ENCODE assay signal across 28 cellular contexts in the genomic region with DNA sequence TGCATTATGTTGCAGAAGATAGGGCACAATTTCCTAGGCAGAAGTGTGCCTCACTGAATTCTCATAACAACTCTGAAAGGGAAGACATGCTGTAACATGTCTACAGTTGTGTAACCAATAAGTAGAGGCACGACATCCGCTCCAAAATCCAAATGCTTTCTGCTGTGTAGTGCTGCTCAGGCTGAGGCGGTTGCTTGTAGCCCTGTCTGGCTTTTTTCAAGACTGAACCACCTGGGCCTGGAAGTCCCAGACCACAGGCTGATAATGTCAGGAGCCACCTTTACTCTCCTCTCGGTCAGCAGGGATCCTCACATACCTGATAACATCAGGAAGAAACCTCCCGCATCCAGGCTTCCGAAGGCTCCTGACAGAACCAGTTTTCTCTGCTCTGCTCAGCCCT. TPM values are rescaled to one million over a fixed set of nuclear protein-coding genes. Genes with fewer than 3 reads are reported as not detected.
DNase-seq lines count a peak whose midpoint lies in the region; ATAC-seq, FAIRE-seq and TF ChIP-seq lines count a peak whose summit lies in the region.
"Had no signal": no experiment of that assay in that cellular context is flagged by ENCODE, and none has a peak within 500 bp of the region (broad histone marks: within the 10 kb centered on the region; RNA-seq: fewer than 3 reads in every experiment).

No MANE protein-coding gene starts in this region.

- no peak overlapping the region for H3K18ac ChIP-seq in H1 (ENCODE audit: extremely low read depth, low read length)

- H3F3A ChIP-seq in neural progenitor cell (ENCODE audit: low read depth), result no peaks in the 10 kb centered on the region

- H3K4me3 ChIP-seq in Caco-2 (ENCODE audit: low read depth, low read length) (no peak overlapping the region), H1 (ENCODE audit: extremely low read depth in 1 of 4, insufficient read depth in 2 of 4, low read depth in 3 of 4, low read length in 4 of 4) (no peak overlapping the region), neural progenitor cell (no peak overlapping the region)
- H3K4me3 ChIP-seq: GM12878, HAP-1, lower lobe of right lung, upper lobe of right lung had no signal

- POLR2A ChIA-PET in Caco-2 (lab: Charles Lee) (no interaction called here), H1 (lab: Charles Lee; ENCODE audit: partially characterized antibody) (no interaction called here)

- H3K36me3 ChIP-seq in Caco-2 (ENCODE audit: control insufficient read depth, insufficient read depth, low read length) (no peaks in the 10 kb centered on the region), H1 (ENCODE audit: control insufficient read depth in 2 of 4, insufficient read depth in 4 of 4, low read length in 3 of 4) (no peaks in the 10 kb centered on the region), neural progenitor cell (no peaks in the 10 kb centered on the region)
- H3K36me3 ChIP-seq: HAP-1, lower lobe of right lung, neutrophil, upper lobe of right lung had no signal

- H3K4me1 ChIP-seq in Caco-2 (no peaks in the 10 kb centered on the region), H1 (replicated peaks in 1 of 4; ENCODE audit: control insufficient read depth in 3 of 4, insufficient read depth in 4 of 4, low read length in 3 of 4) (peaks cover 0 to 3% (median under 1%) of the 10 kb centered on the region in 4 experiments; a peak in 3 of 7 replicates), neural progenitor cell (peaks cover 28% of the 10 kb centered on the region)
- H3K4me1 ChIP-seq: HAP-1, lower lobe of right lung, upper lobe of right lung had no signal

- no peak for DNase-seq in Caco-2
- peak; percentile 50 for DNase-seq in NOMO-1 treated with dmso at 0.1 percent for 144 hours (lab: John Stamatoyannopoulos, UW; ENCODE audit: unreplicated experiment)
- DNase-seq in H1 (ENCODE audit: low read depth in 1 of 2, low spot score in 2 of 2), result no peak
- no peak for DNase-seq in neural progenitor cell (ENCODE audit: low spot score)
- no peak for DNase-seq in mesenteric fat pad (ENCODE audit: low spot score)
- no peak for DNase-seq in LoVo (ENCODE audit: low spot score)
- no peak for DNase-seq in midbrain (lab: John Stamatoyannopoulos, UW)
- DNase-seq: activated CD4-positive, alpha-beta T cell treated with anti-CD3 and anti-CD28 coated beads for 48 hours; activated naive CD4-positive, alpha-beta T cell treated with anti-CD3 and anti-CD28 coated beads for 36 hours; activated T-cell treated with anti-CD3 and anti-CD28 coated beads, Interleukin-2, amount 50 U/mL, for 4 hours; amygdala; cortex of kidney; glutamatergic neuron; kidney glomerular epithelial cell; lower lobe of right lung; NCI-H1092 treated with DMSO at 0.1 percent for 48 hours; NCI-H2081; SK-N-SH; small intestine; stimulated activated CD4-positive, alpha-beta T cell treated with anti-CD3 and anti-CD28 coated beads, Interleukin-2, amount 100 ng/mL, for 24 hours; upper lobe of right lung had no signal

- no peak overlapping the region for H2BK120ac ChIP-seq in H1 (replicated peaks; ENCODE audit: low read depth, low read length)

- H3K79me1 ChIP-seq in H1 (ENCODE audit: low read depth, low read length), result no peaks in the 10 kb centered on the region

- H3K27ac Mint-ChIP-seq in Caco-2 (ENCODE audit: unreplicated experiment) (peak overlapping the region; percentile 21), neural progenitor cell (no peak overlapping the region)
- H3K27ac Mint-ChIP-seq: activated naive CD4-positive, alpha-beta T cell treated with anti-CD3 and anti-CD28 coated beads for 36 hours had no signal

- H3K23me2 ChIP-seq in H1 (ENCODE audit: low read depth, low read length), result no peaks in the 10 kb centered on the region

- H3K9me3 Mint-ChIP-seq in Caco-2 (ENCODE audit: unreplicated experiment) (no peaks in the 10 kb centered on the region), neural progenitor cell (no peaks in the 10 kb centered on the region)
- H3K9me3 Mint-ChIP-seq: activated naive CD4-positive, alpha-beta T cell treated with anti-CD3 and anti-CD28 coated beads for 36 hours; activated T-cell treated with anti-CD3 and anti-CD28 coated beads, Interleukin-2, amount 50 U/mL, for 4 hours had no signal

- no peak overlapping the region for H3K23ac ChIP-seq in H1 (ENCODE audit: insufficient read length)

- no TSS peak for BruUV-seq in Caco-2 (replicated peaks; lab: Mats Ljungman, UMichigan)

- no peak overlapping the region for H2BK12ac ChIP-seq in H1 (ENCODE audit: low read depth, low read length)

- CTCF ChIA-PET in Caco-2 (lab: Charles Lee) (no interaction called here), H1 (lab: Charles Lee; ENCODE audit: partially characterized antibody) (interaction anchor here (0.7 to 5.5 kb wide), 4 partner anchors 12 to 52 kb away, joined by 3 to 41 read pairs (median 3); no protein-coding TSS in a partner anchor)

- no peak overlapping the region for H3K4ac ChIP-seq in H1 (replicated peaks; ENCODE audit: insufficient read length, low read depth, low read length)

- H4K5ac ChIP-seq in H1 (ENCODE audit: insufficient read length, low read depth, low read length), result no peak overlapping the region

- H3K4me1 Mint-ChIP-seq in Caco-2 (ENCODE audit: low read depth, unreplicated experiment) (no peaks in the 10 kb centered on the region), neural progenitor cell (peaks cover 14% of the 10 kb centered on the region)

- H3K79me2 ChIP-seq in H1 (ENCODE audit: control insufficient read depth in 1 of 2, insufficient read depth in 2 of 2, low read length in 2 of 2), result no peaks in the 10 kb centered on the region
- H3K79me2 ChIP-seq in neural progenitor cell (ENCODE audit: low read depth), result no peaks in the 10 kb centered on the region

- H3K9me3 ChIP-seq in Caco-2 (no peaks in the 10 kb centered on the region), H1 (ENCODE audit: insufficient read depth in 2 of 2, low read depth in 1 of 2, low read length in 1 of 2) (no peaks in the 10 kb centered on the region), neural progenitor cell (ENCODE audit: low read depth) (no peaks in the 10 kb centered on the region)
- H3K9me3 ChIP-seq: HAP-1, lower lobe of right lung, neutrophil, SK-N-SH, upper lobe of right lung had no signal

- no peak for TF ChIP-seq POLR2A in H1 (IDR thresholded peaks at IDR 0.05; ENCODE audit: control extremely low read depth in 1 of 2, low read depth in 2 of 2, low read length in 2 of 2)

- no peak for TF ChIP-seq RAD21 in H1 (IDR thresholded peaks at IDR 0.05 in 1 of 2, conservative IDR thresholded peaks at IDR 0.05 in 1 of 2; ENCODE audit: low read depth in 2 of 2, low read length in 2 of 2)

- H3K9ac ChIP-seq in H1 (replicated peaks in 1 of 4; ENCODE audit: extremely low read depth in 1 of 4, low read depth in 3 of 4, low read length in 3 of 4), result no peak overlapping the region
- no peak overlapping the region for H3K9ac ChIP-seq in neural progenitor cell
- H3K9ac ChIP-seq: SK-N-SH had no signal

- H2BK20ac ChIP-seq in H1 (ENCODE audit: low read length), result no peak overlapping the region

- TF ChIP-seq EP300 in H1 (IDR thresholded peaks at IDR 0.05; ENCODE audit: borderline replicate concordance in 1 of 2, low read depth in 2 of 2, low read length in 2 of 2), result no peak

- no peak overlapping the region for H3K27ac ChIP-seq in H1 (ENCODE audit: low read depth, low read length)
- no peak overlapping the region for H3K27ac ChIP-seq in neural progenitor cell
- H3K27ac ChIP-seq: lower lobe of right lung, neutrophil, upper lobe of right lung had no signal

- no peak overlapping the region for H4K91ac ChIP-seq in H1 (replicated peaks; ENCODE audit: insufficient read length, low read length)

- no peak for ATAC-seq in GM18858 (IDR thresholded peaks at IDR 0.05; ENCODE audit: unreplicated experiment)
- ATAC-seq: activated T-cell treated with anti-CD3 and anti-CD28 coated beads, Interleukin-2, amount 50 U/mL, for 4 hours; GM12878; lower lobe of right lung; upper lobe of right lung had no signal

- no peaks in the 10 kb centered on the region for H4K20me1 ChIP-seq in H1 (replicated peaks in 1 of 2; ENCODE audit: control insufficient read depth in 1 of 2, insufficient read depth in 2 of 2, low read length in 2 of 2)
- no peaks in the 10 kb centered on the region for H4K20me1 ChIP-seq in neural progenitor cell (ENCODE audit: low read depth)

- H3K14ac ChIP-seq in H1 (ENCODE audit: insufficient read length), result no peak overlapping the region

- H2BK15ac ChIP-seq in H1 (ENCODE audit: low read length), result no peak overlapping the region

- peaks cover 5% of the 10 kb centered on the region for H3K36me3 Mint-ChIP-seq in Caco-2 (ENCODE audit: insufficient read depth, unreplicated experiment)
- H3K36me3 Mint-ChIP-seq in neural progenitor cell, result no peaks in the 10 kb centered on the region

- H3K27me3 ChIP-seq in Caco-2 (replicated peaks; ENCODE audit: control insufficient read depth, insufficient read depth, low read length) (no peaks in the 10 kb centered on the region), H1 (replicated peaks in 1 of 4; ENCODE audit: control insufficient read depth in 3 of 4, extremely low read depth in 1 of 4, insufficient read depth in 3 of 4, low read length in 3 of 4) (no peaks in the 10 kb centered on the region), neural progenitor cell (no peaks in the 10 kb centered on the region)
- H3K27me3 ChIP-seq: neutrophil, upper lobe of right lung had no signal

- FAIRE-seq in H1 (lab: Jason Lieb, UNC), result no peak
- FAIRE-seq: GM12878, small intestine had no signal

- H3K4me3 Mint-ChIP-seq in Caco-2 (ENCODE audit: unreplicated experiment) (no peak overlapping the region), neural progenitor cell (no peak overlapping the region)
- H3K4me3 Mint-ChIP-seq: activated naive CD4-positive, alpha-beta T cell treated with anti-CD3 and anti-CD28 coated beads for 36 hours; activated T-cell treated with anti-CD3 and anti-CD28 coated beads, Interleukin-2, amount 50 U/mL, for 4 hours had no signal

- peak overlapping the region; percentile 64; the same call in 1 of the 2 replicates for H2AFZ ChIP-seq in H1 (ENCODE audit: low read length)
- H2AFZ ChIP-seq in neural progenitor cell (replicated peaks), result peak overlapping the region; percentile 45

- H3K56ac ChIP-seq in H1 (replicated peaks; ENCODE audit: insufficient read length, low read depth, low read length), result no peak overlapping the region

- H3K4me2 ChIP-seq in H1 (ENCODE audit: insufficient read depth in 1 of 2, low read depth in 2 of 2, low read length in 2 of 2), result no peak overlapping the region
- H3K4me2 ChIP-seq in neural progenitor cell, result no peak overlapping the region
- H3K4me2 ChIP-seq: SK-N-SH had no signal

- no peak overlapping the region for H2AK5ac ChIP-seq in H1 (ENCODE audit: low read depth, low read length)

- TF ChIP-seq CTCF in Caco-2 (IDR thresholded peaks at IDR 0.05; ENCODE audit: insufficient read depth in 1 of 2, low read depth in 1 of 2, low read length in 1 of 2, severe bottlenecking in 1 of 2, unreplicated experiment in 1 of 2) (no peak), H1 (IDR thresholded peaks at IDR 0.05; ENCODE audit: control extremely low read depth in 1 of 3, insufficient read depth in 1 of 3, low read depth in 1 of 3, low read length in 3 of 3) (no peak), neural progenitor cell (IDR thresholded peaks at IDR 0.05) (no peak)

- no peak overlapping the region for H4K8ac ChIP-seq in H1 (ENCODE audit: extremely low read depth, insufficient read depth, low read length)

- intact Hi-C loops in Caco-2 (cut with micrococcal nuclease; ENCODE audit: unreplicated experiment), result no loop called here

- no peak overlapping the region for H2BK5ac ChIP-seq in H1 (ENCODE audit: low read depth, low read length)

- 85% methylated on average over 6 of the region's 6 CpGs; no CpG with 5 or more reads in 1 of the 2 experiments for WGBS in H1 (ENCODE audit: extremely low coverage in 1 of 2, insufficient coverage in 1 of 2, insufficient read length in 1 of 2, insufficient replicate concordance in 2 of 2, low coverage in 1 of 2, low lambda C conversion rate in 2 of 2, missing lambda C conversion rate in 1 of 2), 2 experiments

- H3K27me3 Mint-ChIP-seq in Caco-2 (ENCODE audit: insufficient read depth, unreplicated experiment) (no peaks in the 10 kb centered on the region), neural progenitor cell (ENCODE audit: insufficient read depth, low read depth) (peaks cover 3% of the 10 kb centered on the region)

RNA-seq across cellular contexts. Expression of gene AKNAD1, which starts 10.9 kb away (rescaled TPM):
- total RNA-seq in Caco-2 (2022) (not detected in 2 replicates), neural progenitor cell (ENCODE audit: low replicate concordance) (not detected in 2 replicates), mesenteric fat pad (not detected)
- not detected in 2 replicates for total RNA-seq in H1 (2021; fragmentation: NEBNext Ultra II Directional; extraction: Animal tissue kit (Norgen Biotek cat#: 25700))
- not detected in 2 replicates for polyA plus RNA-seq in H1 (2011; rRNA removed)
- not detected for polyA plus RNA-seq in H1 (2011; cell fraction: cytosol; rRNA removed)
- polyA plus RNA-seq in H1 (2011; cell fraction: nucleus; rRNA removed), result not detected
- not detected in 4 replicates for polyA plus RNA-seq in H1 (2012, experiment 1 of 2)
- polyA plus RNA-seq in H1 (2012, experiment 2 of 2), result not detected
- polyA plus RNA-seq in H1 (2013, experiment 1 of 2), result 0.10 TPM
- not detected for polyA plus RNA-seq in H1 (2013, experiment 2 of 2)
- 0.85 TPM in 1 of 2 replicates, not detected in the other for polyA minus RNA-seq in H1 (2011; rRNA and poly(A)+ RNA removed)
- not detected for polyA minus RNA-seq in H1 (2011; cell fraction: cytosol; rRNA and poly(A)+ RNA removed)
- polyA minus RNA-seq in H1 (2011; cell fraction: nucleus; rRNA and poly(A)+ RNA removed), result not detected
- total RNA-seq: activated CD8-positive, alpha-beta memory T cell treated with anti-CD3 and anti-CD28 coated beads for 36 hours; activated naive CD4-positive, alpha-beta T cell treated with anti-CD3 and anti-CD28 coated beads for 36 hours; activated T-cell treated with anti-CD3 and anti-CD28 coated beads, Interleukin-2, amount 50 U/mL, for 4 hours; GM12878; pulmonary artery endothelial cell; T-helper 2 cell treated with Interferon-gamma antibody and Interleukin-4, amounts not matched to agents 100 ng/mL and 5 ng/mL, for 36 hours had no signal

RNA-seq across cellular contexts. Expression of gene GPSM2, which starts 30.8 kb away (rescaled TPM):
- 20.4 and 20.5 TPM in 2 replicates for total RNA-seq in Caco-2 (2022)
- total RNA-seq in H1 (2021; fragmentation: NEBNext Ultra II Directional; extraction: Animal tissue kit (Norgen Biotek cat#: 25700)), result 10.3 and 12.7 TPM in 2 replicates
- polyA plus RNA-seq in H1 (2011; rRNA removed), result 3.3 and 6.5 TPM in 2 replicates
- 5.4 TPM for polyA plus RNA-seq in H1 (2011; cell fraction: cytosol; rRNA removed)
- polyA plus RNA-seq in H1 (2011; cell fraction: nucleus; rRNA removed), result 3.3 TPM
- 6.1 to 8.1 TPM (median 7.1 TPM) in 4 replicates for polyA plus RNA-seq in H1 (2012, experiment 1 of 2)
- 0.64 TPM for polyA plus RNA-seq in H1 (2012, experiment 2 of 2)
- polyA plus RNA-seq in H1 (2013, experiment 1 of 2), result 11.9 TPM
- 11.4 TPM for polyA plus RNA-seq in H1 (2013, experiment 2 of 2)
- polyA minus RNA-seq in H1 (2011; rRNA and poly(A)+ RNA removed), result 7.9 and 11.8 TPM in 2 replicates
- polyA minus RNA-seq in H1 (2011; cell fraction: cytosol; rRNA and poly(A)+ RNA removed), result 5.3 TPM
- polyA minus RNA-seq in H1 (2011; cell fraction: nucleus; rRNA and poly(A)+ RNA removed), result 13.9 TPM
- 25.7 and 35.4 TPM in 2 replicates for total RNA-seq in neural progenitor cell (ENCODE audit: low replicate concordance)
- 4.0 TPM for total RNA-seq in mesenteric fat pad
